Comparison of ENCODE assay signal across 1 cellular context in genomic region chr1:156492591-156493080, GRCh38.
TF ChIP-seq lines count a peak whose summit lies in the region.

No MANE protein-coding gene starts in this region.

TF ChIP-seq in GM23338, 12 proteins besides CTCF, POLR2A, EP300 and RAD21 (continued from another document):
- TF ChIP-seq REST (IDR thresholded peaks at IDR 0.05; ENCODE audit: unreplicated experiment) (no peak), JUNB (IDR thresholded peaks at IDR 0.05; ENCODE audit: unreplicated experiment) (no peak), EZH2 (IDR thresholded peaks at IDR 0.05; ENCODE audit: low read depth, unreplicated experiment) (no peak), STAT1 (IDR thresholded peaks at IDR 0.05; ENCODE audit: unreplicated experiment) (no peak), POLR2AphosphoS5 (IDR thresholded peaks at IDR 0.05; ENCODE audit: low read depth) (no peak), NANOG (IDR thresholded peaks at IDR 0.05; ENCODE audit: borderline replicate concordance) (no peak)
TF ChIP-seq in GM23338: peak in this region for 0.
